2 cellular contexts compared by ENCODE assay signal in the genomic region with DNA sequence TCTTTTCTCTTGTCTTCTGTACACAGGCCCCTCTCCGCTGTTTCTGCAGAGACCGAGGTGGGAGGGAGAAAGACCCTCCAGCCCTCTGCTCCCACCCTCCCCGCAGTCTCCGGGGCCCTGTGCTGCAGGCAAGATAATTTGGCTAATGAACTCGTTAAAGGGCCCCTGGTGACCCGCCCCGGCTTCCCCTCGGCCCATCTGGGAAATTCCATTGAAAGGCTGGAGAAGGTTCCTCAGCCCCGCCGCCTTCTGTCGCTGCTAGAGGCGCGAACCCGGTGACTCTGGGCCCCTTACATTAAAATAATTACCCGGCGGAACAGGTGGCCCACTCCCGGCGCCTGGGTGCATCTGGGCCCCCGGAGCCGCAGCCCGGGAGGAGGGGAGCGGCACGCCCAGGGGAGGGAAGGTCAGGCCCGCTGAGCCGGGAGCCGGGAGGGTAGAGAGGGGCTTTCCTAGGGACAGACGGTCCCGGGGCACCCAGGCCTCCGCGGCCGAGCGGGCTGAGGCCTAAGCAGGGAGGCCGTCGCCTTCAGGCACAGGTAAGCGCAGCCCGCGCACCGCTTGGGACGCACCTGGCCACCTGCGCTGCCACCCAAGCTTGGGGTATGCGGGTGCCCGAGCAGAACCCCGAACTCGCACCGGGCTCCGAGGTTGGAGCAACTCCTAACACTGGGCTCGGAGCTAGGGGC.
TF ChIP-seq lines count a peak whose summit lies in the region.

No MANE protein-coding gene starts in this region.

TF ChIP-seq in SK-N-SH, 30 proteins besides CTCF, POLR2A, EP300 and RAD21 (continued from another document):
- TF ChIP-seq RCOR1 (IDR thresholded peaks at IDR 0.05; ENCODE audit: low read length) (no peak), IRF3 (IDR thresholded peaks at IDR 0.05; ENCODE audit: low read depth, low read length) (no peak), TCF12 (IDR thresholded peaks at IDR 0.05) (no peak), YY1 (IDR thresholded peaks at IDR 0.05; ENCODE audit: low read depth) (no peak)
- TF ChIP-seq, protein P1, sequence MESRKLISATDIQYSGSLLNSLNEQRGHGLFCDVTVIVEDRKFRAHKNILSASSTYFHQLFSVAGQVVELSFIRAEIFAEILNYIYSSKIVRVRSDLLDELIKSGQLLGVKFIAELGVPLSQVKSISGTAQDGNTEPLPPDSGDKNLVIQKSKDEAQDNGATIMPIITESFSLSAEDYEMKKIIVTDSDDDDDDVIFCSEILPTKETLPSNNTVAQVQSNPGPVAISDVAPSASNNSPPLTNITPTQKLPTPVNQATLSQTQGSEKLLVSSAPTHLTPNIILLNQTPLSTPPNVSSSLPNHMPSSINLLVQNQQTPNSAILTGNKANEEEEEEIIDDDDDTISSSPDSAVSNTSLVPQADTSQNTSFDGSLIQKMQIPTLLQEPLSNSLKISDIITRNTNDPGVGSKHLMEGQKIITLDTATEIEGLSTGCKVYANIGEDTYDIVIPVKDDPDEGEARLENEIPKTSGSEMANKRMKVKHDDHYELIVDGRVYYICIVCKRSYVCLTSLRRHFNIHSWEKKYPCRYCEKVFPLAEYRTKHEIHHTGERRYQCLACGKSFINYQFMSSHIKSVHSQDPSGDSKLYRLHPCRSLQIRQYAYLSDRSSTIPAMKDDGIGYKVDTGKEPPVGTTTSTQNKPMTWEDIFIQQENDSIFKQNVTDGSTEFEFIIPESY (IDR thresholded peaks at IDR 0.05; ENCODE audit: borderline replicate concordance, low read depth): no peak

TF ChIP-seq in SK-N-SH treated with all-trans-retinoic acid at 6 μM for 48 hours, 23 proteins besides CTCF, POLR2A, EP300 and RAD21 (continued from another document):
- no peak for TF ChIP-seq TSHZ2 (CRISPR knock-in tag; IDR thresholded peaks at IDR 0.05)
- no peak for TF ChIP-seq ESRRG (CRISPR knock-in tag; IDR thresholded peaks at IDR 0.05)
- TF ChIP-seq POU6F1 (CRISPR knock-in tag; IDR thresholded peaks at IDR 0.05; ENCODE audit: borderline replicate concordance, low read depth): no peak
- no peak for TF ChIP-seq ZNF565 (CRISPR knock-in tag; conservative IDR thresholded peaks at IDR 0.05; ENCODE audit: low read depth)
- TF ChIP-seq OSR1 (CRISPR knock-in tag; IDR thresholded peaks at IDR 0.05): no peak
- no peak for TF ChIP-seq SNAI2 (CRISPR knock-in tag; IDR thresholded peaks at IDR 0.05)
- TF ChIP-seq ZNF70 (CRISPR knock-in tag; IDR thresholded peaks at IDR 0.05): no peak
- no peak for TF ChIP-seq RARB (CRISPR knock-in tag; IDR thresholded peaks at IDR 0.05)
